21 cellular contexts compared by ENCODE assay signal in genomic region chr6:64932486-64932885, GRCh38.
"Had no signal": no experiment of that assay in that cellular context is flagged by ENCODE, and none has a peak within 500 bp of the region (broad histone marks: within the 10 kb centered on the region; RNA-seq: fewer than 3 reads in every experiment).

No MANE protein-coding gene starts in this region.

- H3K4me1 ChIP-seq: colonic mucosa, left ventricle myocardium inferior, parathyroid adenoma, upper lobe of right lung had no signal

- H3K36me3 ChIP-seq: cardiac muscle cell, colonic mucosa, left ventricle myocardium inferior, upper lobe of right lung had no signal

- H3K9me3 Mint-ChIP-seq: memory B cell; neural crest cell; stimulated activated naive CD8-positive, alpha-beta T cell treated with anti-CD3 and anti-CD28 coated beads, Interleukin-15, Interleukin-2, amounts not matched to agents 100 ng/mL and 50 ng/mL, for 24 hours had no signal

- H3K27me3 ChIP-seq: cardiac muscle cell, colonic mucosa, upper lobe of right lung had no signal

- FAIRE-seq: islet of Langerhans had no signal

- ATAC-seq: activated CD4-positive, CD25-positive, alpha-beta regulatory T cell treated with anti-CD3 and anti-CD28 coated beads, Interleukin-2, amount 50 U/mL, for 24 hours; activated CD8-positive, alpha-beta memory T cell treated with anti-CD3 and anti-CD28 coated beads, Interleukin-2, amount 10 ng/mL, durations not matched to agents 7 days and 5 days; upper lobe of right lung had no signal

- H3K9ac ChIP-seq: parathyroid adenoma had no signal

- H3K4me3 ChIP-seq: cardiac muscle cell, colonic mucosa, left ventricle myocardium inferior, upper lobe of right lung had no signal

- H3K4me1 Mint-ChIP-seq: activated CD8-positive, alpha-beta memory T cell treated with anti-CD3 and anti-CD28 coated beads, Interleukin-2, amount 10 ng/mL, durations not matched to agents 7 days and 5 days; activated naive CD4-positive, alpha-beta T cell treated with anti-CD3 and anti-CD28 coated beads, Interleukin-2, amount 50 U/mL, for 24 hours; memory B cell; neural crest cell had no signal

- DNase-seq: activated CD8-positive, alpha-beta memory T cell treated with anti-CD3 and anti-CD28 coated beads, Interleukin-2, amount 10 ng/mL, durations not matched to agents 7 days and 5 days; activated effector memory CD4-positive, alpha-beta T cell treated with Interleukin-2 at 50 U/mL for 16 hours; activated T-cell treated with anti-CD3 and anti-CD28 coated beads, Interleukin-2, amount 50 U/mL, for 24 hours; amygdala; colonic mucosa; effector CD4-positive, alpha-beta T cell; glutamatergic neuron; left ventricle myocardium inferior; retina; stimulated activated CD4-positive, alpha-beta T cell treated with anti-CD3 and anti-CD28 coated beads, Interleukin-15, amount 100 ng/mL, for 24 hours; stimulated activated CD4-positive, alpha-beta T cell treated with anti-CD3 and anti-CD28 coated beads, Interleukin-4, amount 100 ng/mL, for 24 hours; upper lobe of right lung had no signal

- H3K79me2 ChIP-seq: parathyroid adenoma had no signal

- H3K4me3 Mint-ChIP-seq: activated CD8-positive, alpha-beta memory T cell treated with anti-CD3 and anti-CD28 coated beads, Interleukin-2, amount 10 ng/mL, durations not matched to agents 7 days and 5 days; activated naive CD4-positive, alpha-beta T cell treated with anti-CD3 and anti-CD28 coated beads, Interleukin-2, amount 50 U/mL, for 24 hours; activated T-cell treated with anti-CD3 and anti-CD28 coated beads, Interleukin-2, amount 50 U/mL, for 24 hours; memory B cell; neural crest cell; stimulated activated naive CD8-positive, alpha-beta T cell treated with anti-CD3 and anti-CD28 coated beads, Interleukin-15, Interleukin-2, amounts not matched to agents 100 ng/mL and 50 ng/mL, for 24 hours; T-helper 1 cell treated with Interleukin-12 subunit alpha and Interleukin-12 subunit beta and Interleukin-4 antibody, amounts not matched to agents 30 μg/mL and 1 μg/mL, for 36 hours had no signal

- H2AFZ ChIP-seq: parathyroid adenoma had no signal

- H3K27ac Mint-ChIP-seq: activated CD8-positive, alpha-beta memory T cell treated with anti-CD3 and anti-CD28 coated beads, Interleukin-2, amount 10 ng/mL, durations not matched to agents 7 days and 5 days; activated naive CD4-positive, alpha-beta T cell treated with anti-CD3 and anti-CD28 coated beads, Interleukin-2, amount 50 U/mL, for 24 hours; activated T-cell treated with anti-CD3 and anti-CD28 coated beads, Interleukin-2, amount 50 U/mL, for 24 hours; memory B cell; stimulated activated naive CD8-positive, alpha-beta T cell treated with anti-CD3 and anti-CD28 coated beads, Interleukin-15, Interleukin-2, amounts not matched to agents 100 ng/mL and 50 ng/mL, for 24 hours; T-helper 1 cell treated with Interleukin-12 subunit alpha and Interleukin-12 subunit beta and Interleukin-4 antibody, amounts not matched to agents 30 μg/mL and 1 μg/mL, for 36 hours had no signal

- H3K27ac ChIP-seq: cardiac muscle cell, colonic mucosa, left ventricle myocardium inferior, parathyroid adenoma, upper lobe of right lung had no signal

- H3K9me3 ChIP-seq: colonic mucosa, upper lobe of right lung had no signal

- H3K27me3 Mint-ChIP-seq: activated CD8-positive, alpha-beta memory T cell treated with anti-CD3 and anti-CD28 coated beads, Interleukin-2, amount 10 ng/mL, durations not matched to agents 7 days and 5 days; activated naive CD4-positive, alpha-beta T cell treated with anti-CD3 and anti-CD28 coated beads, Interleukin-2, amount 50 U/mL, for 24 hours; activated T-cell treated with anti-CD3 and anti-CD28 coated beads, Interleukin-2, amount 50 U/mL, for 24 hours; memory B cell; stimulated activated naive CD8-positive, alpha-beta T cell treated with anti-CD3 and anti-CD28 coated beads, Interleukin-15, Interleukin-2, amounts not matched to agents 100 ng/mL and 50 ng/mL, for 24 hours had no signal

- H3K36me3 Mint-ChIP-seq: activated CD8-positive, alpha-beta memory T cell treated with anti-CD3 and anti-CD28 coated beads, Interleukin-2, amount 10 ng/mL, durations not matched to agents 7 days and 5 days; activated naive CD4-positive, alpha-beta T cell treated with anti-CD3 and anti-CD28 coated beads, Interleukin-2, amount 50 U/mL, for 24 hours; memory B cell had no signal
